1 cellular context compared by ENCODE assay signal in genomic region chr11:129041611-129042018, GRCh38.
TF ChIP-seq lines count a peak whose summit lies in the region.

No MANE protein-coding gene starts in this region.

TF ChIP-seq in IMR-90, 13 proteins besides CTCF, POLR2A, EP300 and RAD21 (continued from another document):
- no peak for TF ChIP-seq ELK1 (IDR thresholded peaks at IDR 0.05; ENCODE audit: borderline replicate concordance, low read depth, low read length)
- no peak for TF ChIP-seq USF2 (IDR thresholded peaks at IDR 0.05; ENCODE audit: low read depth, low read length)
- no peak for TF ChIP-seq CEBPB (IDR thresholded peaks at IDR 0.05; ENCODE audit: low read depth, low read length)
- TF ChIP-seq BHLHE40 (IDR thresholded peaks at IDR 0.05; ENCODE audit: low read depth, low read length) = no peak
- TF ChIP-seq MAZ (IDR thresholded peaks at IDR 0.05; ENCODE audit: borderline replicate concordance, low read depth, low read length) = no peak
